ENCODE assay signal across 18 cellular contexts in the genomic region with DNA sequence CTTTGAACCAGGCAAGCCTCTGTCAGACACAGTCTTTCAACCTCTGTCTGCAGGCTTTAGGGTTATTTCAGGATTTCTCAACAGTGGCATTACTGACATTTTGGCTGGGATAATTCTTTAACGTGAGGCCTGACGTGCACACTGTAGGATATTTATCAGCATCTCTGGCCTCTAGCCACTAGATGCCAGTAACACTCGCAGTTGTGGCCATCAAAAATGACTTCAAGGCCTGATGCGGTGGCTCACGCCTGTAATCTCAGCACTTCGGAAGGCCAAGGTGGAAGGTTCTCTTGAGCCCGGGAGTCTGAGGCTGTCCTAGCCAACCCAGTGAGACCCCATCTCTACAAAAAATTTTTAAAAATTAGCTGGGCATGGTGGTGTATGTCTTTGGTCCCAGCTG.
DNase-seq lines count a peak whose midpoint lies in the region; ATAC-seq, FAIRE-seq and TF ChIP-seq lines count a peak whose summit lies in the region.
"Had no signal": no experiment of that assay in that cellular context is flagged by ENCODE, and none has a peak within 500 bp of the region (broad histone marks: within the 10 kb centered on the region; RNA-seq: fewer than 3 reads in every experiment).

No MANE protein-coding gene starts in this region.

- ATAC-seq in HepG2 (no peak; the same call in 2 of the 3 replicates), right lobe of liver (no peak), K562 (peak; percentile 24; the same call in 2 of the 3 replicates), natural killer cell (no peak), GM18907 (IDR thresholded peaks at IDR 0.05; ENCODE audit: unreplicated experiment) (no peak)

- intact Hi-C loops in HepG2 (cut with micrococcal nuclease; ENCODE audit: unreplicated experiment) (no loop called here), right lobe of liver (cut with DNase I) (no loop called here), K562 (cut with micrococcal nuclease) (loop anchor here (1.0 kb wide), 1 partner anchor 84 kb away; no protein-coding TSS in a partner anchor), natural killer cell (cut with micrococcal nuclease) (loop anchor here (2.0 kb wide), 3 partner anchors 15 to 735 kb away; no protein-coding TSS in a partner anchor)

- TF ChIP-seq EP300 in HepG2 (IDR thresholded peaks at IDR 0.05; ENCODE audit: low read depth in 2 of 2, low read length in 2 of 2) (no peak), HepG2 (CRISPR knock-in tag; IDR thresholded peaks at IDR 0.05; ENCODE audit: borderline replicate concordance) (no peak), K562 (IDR thresholded peaks at IDR 0.05; ENCODE audit: low read length) (no peak)

- H3K9me1 ChIP-seq in K562 (ENCODE audit: control insufficient read depth, insufficient read depth, low read length), result no peaks in the 10 kb centered on the region

- no peak for FAIRE-seq in HepG2 (lab: Jason Lieb, UNC)
- FAIRE-seq in K562 (lab: Jason Lieb, UNC), result no peak
- FAIRE-seq: GM12891, GM19239, H54 had no signal

- H3K9me3 ChIP-seq in HepG2 (ENCODE audit: low read length) (no peaks in the 10 kb centered on the region), right lobe of liver (no peaks in the 10 kb centered on the region), Loucy (ENCODE audit: insufficient read depth, low read depth, low read length) (no peaks in the 10 kb centered on the region), K562 (replicated peaks; ENCODE audit: control insufficient read depth, insufficient read depth, low read depth, low read length) (no peaks in the 10 kb centered on the region), mesenchymal stem cell (ENCODE audit: control insufficient read depth, low read length) (no peaks in the 10 kb centered on the region)

- H3K27ac ChIP-seq in HepG2 (ENCODE audit: extremely low read length, insufficient read depth, low read length) (no peak overlapping the region), right lobe of liver (no peak overlapping the region), K562 (ENCODE audit: extremely low read depth, low read depth, low read length) (no peak overlapping the region), mesenchymal stem cell (ENCODE audit: low read length, poor library complexity, severe bottlenecking) (no peak overlapping the region)

- no peaks in the 10 kb centered on the region for H3F3A ChIP-seq in Loucy (ENCODE audit: low read depth)

- no peak overlapping the region for H3K4ac ChIP-seq in mesenchymal stem cell (ENCODE audit: low read depth in 1 of 2, low read length in 2 of 2)

- H3K79me2 ChIP-seq in HepG2 (ENCODE audit: insufficient read depth, low read length) (no peaks in the 10 kb centered on the region), Loucy (ENCODE audit: insufficient read depth, low read length) (no peaks in the 10 kb centered on the region), K562 (ENCODE audit: control insufficient read depth, insufficient read depth, low read length) (no peaks in the 10 kb centered on the region)

- H3K4me3 ChIP-seq in HepG2 (replicated peaks in 1 of 3; ENCODE audit: insufficient read depth in 1 of 3, low read depth in 2 of 3, low read length in 3 of 3) (no peak overlapping the region), right lobe of liver (no peak overlapping the region), Loucy (ENCODE audit: low read length, poor library complexity, severe bottlenecking) (no peak overlapping the region), K562 (no peak overlapping the region), mesenchymal stem cell (ENCODE audit: insufficient read depth in 1 of 2, low read depth in 1 of 2, low read length in 2 of 2) (no peak overlapping the region)

- H3K9me3 Mint-ChIP-seq in natural killer cell, result no peaks in the 10 kb centered on the region
- H3K9me3 Mint-ChIP-seq: CD4-positive, alpha-beta T cell had no signal

- H4K91ac ChIP-seq in mesenchymal stem cell (ENCODE audit: low read length), result no peak overlapping the region

- peaks cover 40 to 49% of the 10 kb centered on the region in 2 donors for H3K27me3 Mint-ChIP-seq in natural killer cell (ENCODE audit: low read depth in 2 of 2)
- H3K27me3 Mint-ChIP-seq: B cell; CD4-positive, alpha-beta T cell had no signal

- no peak overlapping the region for H3K4me3 Mint-ChIP-seq in natural killer cell
- H3K4me3 Mint-ChIP-seq: B cell; CD4-positive, alpha-beta T cell had no signal

- peaks cover 45 to 63% of the 10 kb centered on the region in 2 donors for H3K4me1 Mint-ChIP-seq in natural killer cell
- H3K4me1 Mint-ChIP-seq: B cell had no signal

- no peak overlapping the region for H3K27ac Mint-ChIP-seq in natural killer cell
- H3K27ac Mint-ChIP-seq: B cell; CD4-positive, alpha-beta T cell had no signal

- H3K79me1 ChIP-seq in mesenchymal stem cell (replicated peaks; ENCODE audit: low read length, poor library complexity, severe bottlenecking), result no peaks in the 10 kb centered on the region

- H3K27me3 ChIP-seq in HepG2 (ENCODE audit: control insufficient read depth in 1 of 2, insufficient read depth in 2 of 2, low read length in 2 of 2), result no peaks in the 10 kb centered on the region
- no peaks in the 10 kb centered on the region for H3K27me3 ChIP-seq in right lobe of liver
- no peaks in the 10 kb centered on the region for H3K27me3 ChIP-seq in Loucy (ENCODE audit: insufficient read depth, low read length, poor library complexity, severe bottlenecking)
- peaks cover 0 to under 1% of the 10 kb centered on the region in 2 experiments; a peak in 2 of 5 replicates for H3K27me3 ChIP-seq in K562 (ENCODE audit: control insufficient read depth in 2 of 2, insufficient read depth in 2 of 2, low read length in 2 of 2)
- no peaks in the 10 kb centered on the region for H3K27me3 ChIP-seq in mesenchymal stem cell (ENCODE audit: control insufficient read depth in 1 of 2, insufficient read depth in 1 of 2, low read length in 2 of 2)

- no peak overlapping the region for H4K8ac ChIP-seq in mesenchymal stem cell (ENCODE audit: low read length)

- in situ Hi-C loops in HepG2 (cut with HindIII; ENCODE audit: extremely low pct_ligation_motif_present, low pct_unique_long_range_greater_than_20kb) (loop anchor here (10.0 kb wide), 1 partner anchor 107 kb away; no protein-coding TSS in a partner anchor), K562 (cut with MboI) (no loop called here)

- H3K4me2 ChIP-seq in HepG2 (ENCODE audit: low read depth, low read length) (no peak overlapping the region), Loucy (ENCODE audit: low read depth, low read length, poor library complexity, severe bottlenecking) (peak overlapping the region; percentile 52), K562 (ENCODE audit: insufficient read depth, low read length) (no peak overlapping the region), mesenchymal stem cell (ENCODE audit: low read length, poor library complexity, severe bottlenecking) (no peak overlapping the region)

- no peak overlapping the region for H2BK5ac ChIP-seq in mesenchymal stem cell (ENCODE audit: low read depth, low read length, poor library complexity, severe bottlenecking)

- no peak overlapping the region for H3K14ac ChIP-seq in mesenchymal stem cell (ENCODE audit: low read length in 2 of 2)

- H3K4me1 ChIP-seq in HepG2 (ENCODE audit: insufficient read depth, low read length) (peaks cover 48% of the 10 kb centered on the region), right lobe of liver (no peaks in the 10 kb centered on the region), Loucy (ENCODE audit: insufficient read depth, low read length, poor library complexity, severe bottlenecking) (peaks cover 34% of the 10 kb centered on the region), K562 (replicated peaks in 1 of 2; ENCODE audit: control insufficient read depth in 2 of 2, insufficient read depth in 2 of 2, low read length in 2 of 2) (peaks cover 0 to 10% of the 10 kb centered on the region in 2 experiments; a peak in 3 of 5 replicates), mesenchymal stem cell (ENCODE audit: control insufficient read depth, insufficient read depth, low read depth, low read length) (peaks cover 23% of the 10 kb centered on the region)

- H2BK15ac ChIP-seq in mesenchymal stem cell (ENCODE audit: low read depth, poor library complexity, severe bottlenecking), result no peak overlapping the region

- no peak overlapping the region for H3K9ac ChIP-seq in HepG2 (ENCODE audit: insufficient read depth, low read depth, low read length)
- no peak overlapping the region for H3K9ac ChIP-seq in Loucy (ENCODE audit: low read depth, low read length, poor library complexity, severe bottlenecking)
- H3K9ac ChIP-seq in K562 (ENCODE audit: insufficient read depth in 1 of 2, low read depth in 2 of 2, low read length in 2 of 2), result no peak overlapping the region
- H3K9ac ChIP-seq in mesenchymal stem cell (ENCODE audit: low read length), result no peak overlapping the region

- H2AK5ac ChIP-seq in mesenchymal stem cell (ENCODE audit: low read length, severe bottlenecking), result peak overlapping the region; percentile 33

- H3K18ac ChIP-seq in mesenchymal stem cell (ENCODE audit: low read depth in 1 of 2, low read length in 2 of 2), result no peak overlapping the region

- H3K36me3 ChIP-seq in HepG2 (replicated peaks in 1 of 2; ENCODE audit: control insufficient read depth in 1 of 2, insufficient read depth in 2 of 2, low read length in 2 of 2) (no peaks in the 10 kb centered on the region), right lobe of liver (no peaks in the 10 kb centered on the region), Loucy (ENCODE audit: insufficient read depth, low read length) (no peaks in the 10 kb centered on the region), K562 (ENCODE audit: control insufficient read depth, insufficient read depth, low read length) (no peaks in the 10 kb centered on the region), mesenchymal stem cell (ENCODE audit: control insufficient read depth in 1 of 2, insufficient read depth in 2 of 2, low read depth in 1 of 2, low read length in 2 of 2) (no peaks in the 10 kb centered on the region)

- H3K9me2 ChIP-seq in Loucy (replicated peaks; ENCODE audit: low read depth, low read length), result no peaks in the 10 kb centered on the region

- H2BK12ac ChIP-seq in mesenchymal stem cell (ENCODE audit: low read length in 2 of 2), result no peak overlapping the region

- TF ChIP-seq CTCF in HepG2 (CRISPR knock-in tag; IDR thresholded peaks at IDR 0.05) (0 out of 2 replicates have a peak, but pooled peaks have one; percentile 6), right lobe of liver (IDR thresholded peaks at IDR 0.05) (no peak), Loucy (conservative IDR thresholded peaks at IDR 0.05; ENCODE audit: low read length) (no peak; the same call in 1 of the 2 replicates), K562 (IDR thresholded peaks at IDR 0.05 in 2 of 3, conservative IDR thresholded peaks at IDR 0.05 in 1 of 3; ENCODE audit: insufficient read depth in 2 of 3, low read depth in 1 of 3, low read length in 3 of 3) (peak; percentile 22 to 45 (median 31); a peak in 3 of 6 replicates), natural killer cell (IDR thresholded peaks at IDR 0.05) (no peak)

- TF ChIP-seq POLR2A in HepG2 (IDR thresholded peaks at IDR 0.05; ENCODE audit: insufficient read depth in 1 of 2, low read depth in 2 of 2, low read length in 2 of 2), result no peak
- no peak for TF ChIP-seq POLR2A in right lobe of liver (IDR thresholded peaks at IDR 0.05)
- TF ChIP-seq POLR2A in K562 (conservative IDR thresholded peaks at IDR 0.05), result no peak

- no peak for TF ChIP-seq RAD21 in HepG2 (CRISPR knock-in tag; IDR thresholded peaks at IDR 0.05)
- peak; percentile 33 to 57 for TF ChIP-seq RAD21 in K562 (CRISPR knock-in tag; conservative IDR thresholded peaks at IDR 0.05 in 1 of 2, IDR thresholded peaks at IDR 0.05 in 1 of 2)

- CTCF ChIA-PET in HepG2 (lab: Yijun Ruan, JAX; ENCODE audit: low intra/inter-chr PET ratio, low total read pairs), result no interaction called here
- CTCF ChIA-PET in K562 (lab: Yijun Ruan, JAX; ENCODE audit: low intra/inter-chr PET ratio), result interaction anchor here (1.1 kb wide), 1 partner anchor 120 kb away, joined by 3 read pairs; no protein-coding TSS in a partner anchor

- whole genome bisulfite sequencing in HepG2 (ENCODE audit: low lambda C conversion rate), result 44% methylated on average over 7 of the region's 7 CpGs
- WGBS in right lobe of liver (ENCODE audit: insufficient coverage, low coverage, low lambda C conversion rate, missing lambda C conversion rate), result 85% methylated on average over 4 of the region's 7 CpGs
- 22% methylated on average over 7 of the region's 7 CpGs for WGBS in K562 (ENCODE audit: insufficient coverage, low coverage, missing lambda C conversion rate)
- WGBS in mesenchymal stem cell, result 95% methylated on average over 7 of the region's 7 CpGs

- H2AFZ ChIP-seq in HepG2 (ENCODE audit: low read length), result no peak overlapping the region
- H2AFZ ChIP-seq in Loucy (ENCODE audit: low read length), result no peak overlapping the region
- H2AFZ ChIP-seq in K562 (ENCODE audit: low read depth, low read length), result no peak overlapping the region
- no peak overlapping the region for H2AFZ ChIP-seq in mesenchymal stem cell (ENCODE audit: low read depth, low read length)

- no peak overlapping the region for H3K23ac ChIP-seq in mesenchymal stem cell (ENCODE audit: low read length in 2 of 2)

- H3K36me3 Mint-ChIP-seq in natural killer cell, result peaks cover 5% of the 10 kb centered on the region

- no peaks in the 10 kb centered on the region for H4K20me1 ChIP-seq in HepG2 (ENCODE audit: insufficient read depth, low read length)
- H4K20me1 ChIP-seq in Loucy (ENCODE audit: insufficient read depth, low read length, poor library complexity, severe bottlenecking), result no peaks in the 10 kb centered on the region
- H4K20me1 ChIP-seq in K562 (replicated peaks; ENCODE audit: control insufficient read depth, insufficient read depth, low read length), result no peaks in the 10 kb centered on the region

- POLR2A ChIA-PET in HepG2 (lab: Yijun Ruan, JAX), result no interaction called here
- POLR2A ChIA-PET in K562 (lab: Yijun Ruan, JAX), result no interaction called here

- H2BK120ac ChIP-seq in mesenchymal stem cell (ENCODE audit: low read depth, low read length), result no peak overlapping the region

- BruUV-seq in HepG2 (replicated peaks; lab: Mats Ljungman, UMichigan) (no TSS peak), K562 (replicated peaks; lab: Mats Ljungman, UMichigan) (no TSS peak)

- no peak for DNase-seq in HepG2 (ENCODE audit: low spot score)
- no peak for DNase-seq in right lobe of liver
- peak in 1 of 4 experiments; percentile 30 for DNase-seq in K562 (ENCODE audit: extremely low read depth in 1 of 4, low spot score in 3 of 4)
- DNase-seq in mesenchymal stem cell, result no peak
- no peak for DNase-seq in natural killer cell
- DNase-seq in AG08395 (ENCODE audit: low spot score), result no peak
- DNase-seq: 8988T; ACHN; C1 segment of cervical spinal cord; Calu3; CD4-positive, alpha-beta T cell; DMS 273 treated with DMSO at 0.1 percent for 48 hours had no signal

Comparison
In these comparisons a context has a peak if more than half of its experiments do, and no peak if none do; other contexts are left out.
1. CTCF ChIP-seq: peak in HepG2 (single experiment) and K562 (3 of 3); none in right lobe of liver (0 of 4), Loucy (single experiment) and natural killer cell (single experiment).
2. intact Hi-C loops: an anchor here in K562 (1.0 kb wide) and natural killer cell (2.0 kb wide); none called in HepG2 and right lobe of liver.
3. Of the 241 proteins assayed by ChIP-seq in both HepG2 and K562: peak only in HepG2: STAG1; only in K562: RAD21; in both: CTCF; in neither: 238.